15 cellular contexts compared by ENCODE assay signal in genomic region chr1:224488806-224489584, GRCh38. TPM values are rescaled to one million over a fixed set of nuclear protein-coding genes. Genes with fewer than 3 reads are reported as not detected.
A peak's percentile ranks its signal among the peaks of the same experiment; 100 is the strongest.
DNase-seq lines count a peak whose midpoint lies in the region; ATAC-seq, FAIRE-seq and TF ChIP-seq lines count a peak whose summit lies in the region.
"Had no signal": no experiment of that assay in that cellular context is flagged by ENCODE, and none has a peak within 500 bp of the region (broad histone marks: within the 10 kb centered on the region; RNA-seq: fewer than 3 reads in every experiment).

No MANE protein-coding gene starts in this region.

- TF ChIP-seq CTCF in GM13976 (IDR thresholded peaks at IDR 0.05; ENCODE audit: borderline replicate concordance, control extremely low read depth, extremely low read depth, insufficient read depth, missing control alignments) = no peak
- TF ChIP-seq CTCF in foreskin keratinocyte (conservative IDR thresholded peaks at IDR 0.05) = no peak
- no peak for TF ChIP-seq CTCF in neural progenitor cell (IDR thresholded peaks at IDR 0.05)

- no peaks in the 10 kb centered on the region for H3F3A ChIP-seq in neural progenitor cell (ENCODE audit: low read depth)

- in situ Hi-C loops in GM13976 (cut with MboI; ENCODE audit: low sequenced_read_pairs, unreplicated experiment) = no loop called here

- H4K20me1 ChIP-seq in neural progenitor cell (ENCODE audit: low read depth) = no peaks in the 10 kb centered on the region

- no peaks in the 10 kb centered on the region for H3K36me3 ChIP-seq in neural progenitor cell
- H3K36me3 ChIP-seq: adrenal gland had no signal

- peaks cover 6% of the 10 kb centered on the region for H3K36me3 Mint-ChIP-seq in neural progenitor cell

- H3K4me2 ChIP-seq in neural progenitor cell = no peak overlapping the region

- no peak overlapping the region for H3K4me3 Mint-ChIP-seq in neural progenitor cell
- H3K4me3 Mint-ChIP-seq: memory B cell had no signal

- H3K4me1 Mint-ChIP-seq in neural progenitor cell = no peaks in the 10 kb centered on the region
- H3K4me1 Mint-ChIP-seq: memory B cell had no signal

- no peak overlapping the region for H3K27ac Mint-ChIP-seq in neural progenitor cell
- H3K27ac Mint-ChIP-seq: memory B cell had no signal

- H3K9me3 ChIP-seq in neural progenitor cell (ENCODE audit: low read depth) = no peaks in the 10 kb centered on the region
- H3K9me3 ChIP-seq: adrenal gland had no signal

- H3K27ac ChIP-seq in foreskin keratinocyte (peak overlapping the region; percentile 27), neural progenitor cell (no peak overlapping the region)
- H3K27ac ChIP-seq: adrenal gland, parathyroid adenoma had no signal

- H3K4me3 ChIP-seq in neural progenitor cell = no peak overlapping the region
- H3K4me3 ChIP-seq: adrenal gland had no signal

- H3K4me1 ChIP-seq in foreskin keratinocyte (peaks cover 10% of the 10 kb centered on the region), neural progenitor cell (peaks cover 12% of the 10 kb centered on the region)
- H3K4me1 ChIP-seq: adrenal gland, parathyroid adenoma had no signal

- peak; percentile 70 for ATAC-seq in HG02571 (IDR thresholded peaks at IDR 0.05; ENCODE audit: unreplicated experiment)
- peak; percentile 89 for ATAC-seq in foreskin keratinocyte
- no peak for ATAC-seq in GM18517 (IDR thresholded peaks at IDR 0.05; ENCODE audit: unreplicated experiment)
- no peak for ATAC-seq in GM19455 (IDR thresholded peaks at IDR 0.05; ENCODE audit: unreplicated experiment)

- peak; percentile 27 for DNase-seq in GM13976 (ENCODE audit: low spot score)
- no peak for DNase-seq in RCC 7860 (ENCODE audit: low spot score)
- peak in 1 of 2 donors; percentile 56 for DNase-seq in foreskin keratinocyte
- DNase-seq in neural progenitor cell (ENCODE audit: low spot score) = no peak
- DNase-seq in amygdala (lab: John Stamatoyannopoulos, UW) = no peak
- DNase-seq: adrenal gland; effector CD4-positive, alpha-beta T cell; hippocampal formation; NCI-H2171; T-helper 9 cell had no signal

- no peak overlapping the region for H2AFZ ChIP-seq in neural progenitor cell (replicated peaks)
- H2AFZ ChIP-seq: parathyroid adenoma had no signal

- peak; percentile 20 for FAIRE-seq in RCC 7860 (lab: Jason Lieb, UNC)

- no peaks in the 10 kb centered on the region for H3K27me3 Mint-ChIP-seq in neural progenitor cell (ENCODE audit: insufficient read depth, low read depth)
- H3K27me3 Mint-ChIP-seq: memory B cell had no signal

- no peaks in the 10 kb centered on the region for H3K27me3 ChIP-seq in foreskin keratinocyte
- no peaks in the 10 kb centered on the region for H3K27me3 ChIP-seq in neural progenitor cell
- H3K27me3 ChIP-seq: adrenal gland had no signal

- no peaks in the 10 kb centered on the region for H3K79me2 ChIP-seq in neural progenitor cell (ENCODE audit: low read depth)
- H3K79me2 ChIP-seq: parathyroid adenoma had no signal

- no peak overlapping the region for H3K9ac ChIP-seq in neural progenitor cell
- H3K9ac ChIP-seq: parathyroid adenoma had no signal

- H3K9me3 Mint-ChIP-seq in neural progenitor cell = peaks cover 13% of the 10 kb centered on the region

RNA-seq across cellular contexts. Expression of gene WDR26, which starts 54.4 kb away (rescaled TPM):
- 42.0 and 43.9 TPM in 2 replicates for total RNA-seq in foreskin keratinocyte
- polyA plus RNA-seq in foreskin keratinocyte = 18.1 and 20.4 TPM in 2 replicates
- total RNA-seq in neural progenitor cell (ENCODE audit: low replicate concordance) = 52.1 and 62.4 TPM in 2 replicates

Comparison
In these comparisons a context has a peak if more than half of its experiments do, and no peak if none do; other contexts are left out.
1. ATAC-seq: peak in HG02571 (single experiment) and foreskin keratinocyte (single experiment); none in GM18517 (single experiment) and GM19455 (single experiment).